ENCODE assay signal across 18 cellular contexts in the genomic region with DNA sequence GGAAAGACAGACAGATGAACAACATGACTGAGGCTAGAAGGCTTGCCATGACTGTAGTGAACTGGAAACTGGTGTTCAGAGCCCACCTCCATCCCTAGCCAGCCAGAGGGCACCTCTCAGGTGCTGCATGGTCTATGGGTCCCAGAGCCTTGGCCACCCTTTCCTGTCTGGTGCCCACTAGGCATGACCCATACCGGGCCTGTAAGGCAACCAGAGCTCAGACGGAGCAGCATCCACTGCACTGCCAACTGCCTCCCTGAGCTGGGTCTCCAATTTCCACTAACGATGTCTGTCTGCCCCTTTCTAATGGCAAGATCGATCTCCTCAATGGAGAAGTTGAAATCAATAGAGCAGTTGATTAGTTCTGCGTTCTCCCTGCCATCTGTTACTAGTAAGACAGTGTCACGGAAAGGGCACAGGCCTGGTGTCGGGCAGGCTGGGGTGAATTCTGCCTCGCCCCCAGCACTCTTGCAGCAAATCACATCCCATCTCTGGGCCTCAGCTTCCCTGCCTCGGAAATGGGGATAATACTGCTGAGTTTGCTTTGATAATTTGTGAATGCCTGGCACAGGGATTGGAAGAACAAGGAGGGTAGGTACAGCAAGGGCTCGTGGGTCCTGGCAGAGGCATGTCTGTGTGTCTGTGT.
A peak's percentile ranks its signal among the peaks of the same experiment; 100 is the strongest.
DNase-seq lines count a peak whose midpoint lies in the region; ATAC-seq, FAIRE-seq and TF ChIP-seq lines count a peak whose summit lies in the region.
"Had no signal": no experiment of that assay in that cellular context is flagged by ENCODE, and none has a peak within 500 bp of the region (broad histone marks: within the 10 kb centered on the region; RNA-seq: fewer than 3 reads in every experiment).

No MANE protein-coding gene starts in this region.

- H3K4me3 Mint-ChIP-seq in activated CD4-positive, alpha-beta memory T cell treated with anti-CD3 and anti-CD28 coated beads, Interleukin-2, amount 10 ng/mL, durations not matched to agents 7 days and 5 days, result no peak overlapping the region
- H3K4me3 Mint-ChIP-seq in activated CD4-positive, alpha-beta memory T cell treated with anti-CD3 and anti-CD28 coated beads for 36 hours, result no peak overlapping the region
- H3K4me3 Mint-ChIP-seq in natural killer cell treated with Interleukin-12 subunit alpha and Interleukin-12 subunit beta and Interleukin-15 and Interleukin-18, amount 100 ng/mL, for 72 hours, result no peak overlapping the region
- H3K4me3 Mint-ChIP-seq: HFFc6 had no signal

- intact Hi-C loops in activated CD4-positive, alpha-beta memory T cell treated with anti-CD3 and anti-CD28 coated beads for 36 hours (cut with micrococcal nuclease), result no loop called here
- intact Hi-C loops in testis (cut with DNase I; ENCODE audit: low total_unique reads), result no loop called here

- no peaks in the 10 kb centered on the region for H3K9me3 ChIP-seq in testis
- H3K9me3 ChIP-seq: BE2C had no signal

- FAIRE-seq in bronchial epithelial cell (lab: Jason Lieb, UNC), result peak; percentile 50
- FAIRE-seq: H1 had no signal

- H3K27ac Mint-ChIP-seq in activated CD4-positive, alpha-beta memory T cell treated with anti-CD3 and anti-CD28 coated beads, Interleukin-2, amount 10 ng/mL, durations not matched to agents 7 days and 5 days, result no peak overlapping the region
- H3K27ac Mint-ChIP-seq in activated CD4-positive, alpha-beta memory T cell treated with anti-CD3 and anti-CD28 coated beads for 36 hours, result no peak overlapping the region
- H3K27ac Mint-ChIP-seq in natural killer cell treated with Interleukin-12 subunit alpha and Interleukin-12 subunit beta and Interleukin-15 and Interleukin-18, amount 100 ng/mL, for 72 hours, result no peak overlapping the region
- H3K27ac Mint-ChIP-seq: HFFc6 had no signal

- no peaks in the 10 kb centered on the region for H3K36me3 ChIP-seq in bronchial epithelial cell (ENCODE audit: control insufficient read depth, insufficient read depth, low read length)
- H3K36me3 ChIP-seq in testis (ENCODE audit: low read depth, missing control alignments), result no peaks in the 10 kb centered on the region
- H3K36me3 ChIP-seq: BE2C had no signal

- H3K9me3 Mint-ChIP-seq in activated CD4-positive, alpha-beta memory T cell treated with anti-CD3 and anti-CD28 coated beads, Interleukin-2, amount 10 ng/mL, durations not matched to agents 7 days and 5 days, result no peaks in the 10 kb centered on the region
- no peaks in the 10 kb centered on the region for H3K9me3 Mint-ChIP-seq in activated CD4-positive, alpha-beta memory T cell treated with anti-CD3 and anti-CD28 coated beads for 36 hours
- no peaks in the 10 kb centered on the region for H3K9me3 Mint-ChIP-seq in natural killer cell treated with Interleukin-12 subunit alpha and Interleukin-12 subunit beta and Interleukin-15 and Interleukin-18, amount 100 ng/mL, for 72 hours
- H3K9me3 Mint-ChIP-seq: HFFc6 had no signal

- no peaks in the 10 kb centered on the region for H3K4me1 Mint-ChIP-seq in activated CD4-positive, alpha-beta memory T cell treated with anti-CD3 and anti-CD28 coated beads, Interleukin-2, amount 10 ng/mL, durations not matched to agents 7 days and 5 days
- no peaks in the 10 kb centered on the region for H3K4me1 Mint-ChIP-seq in activated CD4-positive, alpha-beta memory T cell treated with anti-CD3 and anti-CD28 coated beads for 36 hours (ENCODE audit: low read depth)
- no peaks in the 10 kb centered on the region for H3K4me1 Mint-ChIP-seq in natural killer cell treated with Interleukin-12 subunit alpha and Interleukin-12 subunit beta and Interleukin-15 and Interleukin-18, amount 100 ng/mL, for 72 hours (ENCODE audit: low read depth in 2 of 2)

- DNase-seq in activated CD4-positive, alpha-beta memory T cell treated with anti-CD3 and anti-CD28 coated beads, Interleukin-2, amount 10 ng/mL, durations not matched to agents 7 days and 5 days, result peak; percentile 12
- no peak for DNase-seq in activated CD4-positive, alpha-beta memory T cell treated with anti-CD3 and anti-CD28 coated beads for 36 hours
- DNase-seq in bronchial epithelial cell (ENCODE audit: low read depth), result no peak
- peak; percentile 60 for DNase-seq in mesenteric fat pad (ENCODE audit: low spot score)
- peak; percentile 8 for DNase-seq in testis
- DNase-seq in natural killer cell treated with Interleukin-12 subunit alpha and Interleukin-12 subunit beta and Interleukin-15 and Interleukin-18, amount 100 ng/mL, for 72 hours (ENCODE audit: low spot score), result no peak
- DNase-seq in NCI-H526 treated with DMSO at 0.1 percent for 48 hours (lab: John Stamatoyannopoulos, UW), result no peak
- DNase-seq: BE2C, DMS 273 treated with DMSO at 0.1 percent for 48 hours, GF-D8, HFFc6, NCI-H1092, NCI-H2081 treated with DMSO at 0.1 percent for 48 hours, NCI-H510A treated with DMSO at 0.1 percent for 48 hours had no signal

- H3K4me1 ChIP-seq in testis, result peaks cover 3% of the 10 kb centered on the region

- CTCF ChIA-PET in activated CD4-positive, alpha-beta memory T cell treated with anti-CD3 and anti-CD28 coated beads, Interleukin-2, amount 10 ng/mL, durations not matched to agents 7 days and 5 days (lab: Charles Lee), result no interaction called here
- CTCF ChIA-PET in activated CD4-positive, alpha-beta memory T cell treated with anti-CD3 and anti-CD28 coated beads for 36 hours (lab: Charles Lee), result no interaction called here

- H3K36me3 Mint-ChIP-seq in activated CD4-positive, alpha-beta memory T cell treated with anti-CD3 and anti-CD28 coated beads, Interleukin-2, amount 10 ng/mL, durations not matched to agents 7 days and 5 days (ENCODE audit: low read depth), result no peaks in the 10 kb centered on the region
- H3K36me3 Mint-ChIP-seq in activated CD4-positive, alpha-beta memory T cell treated with anti-CD3 and anti-CD28 coated beads for 36 hours, result no peaks in the 10 kb centered on the region
- H3K36me3 Mint-ChIP-seq in natural killer cell treated with Interleukin-12 subunit alpha and Interleukin-12 subunit beta and Interleukin-15 and Interleukin-18, amount 100 ng/mL, for 72 hours, result no peaks in the 10 kb centered on the region

- TF ChIP-seq CTCF in bronchial epithelial cell (IDR thresholded peaks at IDR 0.05; ENCODE audit: insufficient read depth, low read length, severe bottlenecking) (no peak), testis (IDR thresholded peaks at IDR 0.05) (no peak)

- POLR2A ChIA-PET in activated CD4-positive, alpha-beta memory T cell treated with anti-CD3 and anti-CD28 coated beads, Interleukin-2, amount 10 ng/mL, durations not matched to agents 7 days and 5 days (lab: Charles Lee), result no interaction called here
- POLR2A ChIA-PET in activated CD4-positive, alpha-beta memory T cell treated with anti-CD3 and anti-CD28 coated beads for 36 hours (lab: Charles Lee), result no interaction called here

- 83 to 84% methylated on average over 10 of the region's 10 CpGs for whole genome bisulfite sequencing in testis, 2 donors

- H3K27me3 Mint-ChIP-seq in activated CD4-positive, alpha-beta memory T cell treated with anti-CD3 and anti-CD28 coated beads, Interleukin-2, amount 10 ng/mL, durations not matched to agents 7 days and 5 days, result peaks cover 6% of the 10 kb centered on the region
- H3K27me3 Mint-ChIP-seq in activated CD4-positive, alpha-beta memory T cell treated with anti-CD3 and anti-CD28 coated beads for 36 hours, result peaks cover 10% of the 10 kb centered on the region
- peaks cover 10 to 29% of the 10 kb centered on the region in 2 donors for H3K27me3 Mint-ChIP-seq in natural killer cell treated with Interleukin-12 subunit alpha and Interleukin-12 subunit beta and Interleukin-15 and Interleukin-18, amount 100 ng/mL, for 72 hours

- H3K27me3 ChIP-seq in bronchial epithelial cell (ENCODE audit: control insufficient read depth, insufficient read depth, low read length), result no peaks in the 10 kb centered on the region
- no peaks in the 10 kb centered on the region for H3K27me3 ChIP-seq in testis
- H3K27me3 ChIP-seq: BE2C had no signal

- H3K4me3 ChIP-seq in bronchial epithelial cell (ENCODE audit: low read depth, low read length) (no peak overlapping the region), testis (no peak overlapping the region)

- no peak for ATAC-seq in natural killer cell treated with Interleukin-12 subunit alpha and Interleukin-12 subunit beta and Interleukin-15 and Interleukin-18, amount 100 ng/mL, for 72 hours
- no peak for ATAC-seq in HG02884 (IDR thresholded peaks at IDR 0.05; ENCODE audit: unreplicated experiment)
- ATAC-seq: Panc1 had no signal

- H3K27ac ChIP-seq in testis, result no peak overlapping the region
- H3K27ac ChIP-seq: 22Rv1 had no signal

- TF ChIP-seq POLR2A in testis (IDR thresholded peaks at IDR 0.05), result no peak

Comparison
In these comparisons a context has a peak if more than half of its experiments do, and no peak if none do; other contexts are left out.
1. DNase-seq: peak in activated CD4-positive, alpha-beta memory T cell treated with anti-CD3 and anti-CD28 coated beads, Interleukin-2, amount 10 ng/mL, durations not matched to agents 7 days and 5 days (single experiment), mesenteric fat pad (single experiment) and testis (single experiment); none in activated CD4-positive, alpha-beta memory T cell treated with anti-CD3 and anti-CD28 coated beads for 36 hours (single experiment), bronchial epithelial cell (single experiment), natural killer cell treated with Interleukin-12 subunit alpha and Interleukin-12 subunit beta and Interleukin-15 and Interleukin-18, amount 100 ng/mL, for 72 hours (single experiment) and NCI-H526 treated with DMSO at 0.1 percent for 48 hours (single experiment).